2 cellular contexts compared by ENCODE assay signal in genomic region chr4:173934933-173935620, GRCh38.
TF ChIP-seq lines count a peak whose summit lies in the region.

No MANE protein-coding gene starts in this region.

TF ChIP-seq in GM23338, 12 proteins besides CTCF, POLR2A, EP300 and RAD21 (continued from another document):
- no peak for TF ChIP-seq REST (IDR thresholded peaks at IDR 0.05; ENCODE audit: unreplicated experiment)
- no peak for TF ChIP-seq ZNF462 (CRISPR knock-in tag; IDR thresholded peaks at IDR 0.05)
- no peak for TF ChIP-seq ETS1 (IDR thresholded peaks at IDR 0.05)
- TF ChIP-seq EZH2 (IDR thresholded peaks at IDR 0.05; ENCODE audit: low read depth, unreplicated experiment) = no peak
- no peak for TF ChIP-seq ZNF331 (CRISPR knock-in tag; IDR thresholded peaks at IDR 0.05; ENCODE audit: low read depth)
- TF ChIP-seq POLR2AphosphoS5 (IDR thresholded peaks at IDR 0.05; ENCODE audit: low read depth) = no peak
- no peak for TF ChIP-seq STAT1 (IDR thresholded peaks at IDR 0.05; ENCODE audit: unreplicated experiment)
TF ChIP-seq in GM23338: peak in this region for 0.

TF ChIP-seq in SK-N-SH, 30 proteins besides CTCF, POLR2A, EP300 and RAD21 (continued from another document):
- TF ChIP-seq SIN3A (IDR thresholded peaks at IDR 0.05; ENCODE audit: borderline replicate concordance, low read depth, low read length) (no peak), SMC3 (IDR thresholded peaks at IDR 0.05; ENCODE audit: low read depth, low read length) (no peak), EZH2phosphoT487 (IDR thresholded peaks at IDR 0.05; ENCODE audit: borderline replicate concordance, low read depth) (no peak), FOXJ3 (CRISPR knock-in tag; IDR thresholded peaks at IDR 0.05) (peak; percentile 76; the same call in 1 of the 2 replicates), RFX5 (IDR thresholded peaks at IDR 0.05; ENCODE audit: low read length) (no peak), NFIC (IDR thresholded peaks at IDR 0.05; ENCODE audit: borderline replicate concordance) (no peak), NRF1 (IDR thresholded peaks at IDR 0.05; ENCODE audit: low read depth, low read length) (no peak), USF2 (IDR thresholded peaks at IDR 0.05; ENCODE audit: borderline replicate concordance, low read depth, low read length) (no peak), MAX (IDR thresholded peaks at IDR 0.05; ENCODE audit: low read depth) (no peak), YY1 (IDR thresholded peaks at IDR 0.05; ENCODE audit: low read depth) (no peak), MXI1 (IDR thresholded peaks at IDR 0.05; ENCODE audit: low read depth, low read length) (peak; percentile 83; the same call in 1 of the 2 replicates), PBX3 (IDR thresholded peaks at IDR 0.05) (no peak), FOSL2 (IDR thresholded peaks at IDR 0.05; ENCODE audit: borderline replicate concordance, low read depth) (no peak), USF1 (IDR thresholded peaks at IDR 0.05; ENCODE audit: borderline replicate concordance, low read depth) (no peak), IRF3 (IDR thresholded peaks at IDR 0.05; ENCODE audit: low read depth, low read length) (no peak)
